In the genomic region with DNA sequence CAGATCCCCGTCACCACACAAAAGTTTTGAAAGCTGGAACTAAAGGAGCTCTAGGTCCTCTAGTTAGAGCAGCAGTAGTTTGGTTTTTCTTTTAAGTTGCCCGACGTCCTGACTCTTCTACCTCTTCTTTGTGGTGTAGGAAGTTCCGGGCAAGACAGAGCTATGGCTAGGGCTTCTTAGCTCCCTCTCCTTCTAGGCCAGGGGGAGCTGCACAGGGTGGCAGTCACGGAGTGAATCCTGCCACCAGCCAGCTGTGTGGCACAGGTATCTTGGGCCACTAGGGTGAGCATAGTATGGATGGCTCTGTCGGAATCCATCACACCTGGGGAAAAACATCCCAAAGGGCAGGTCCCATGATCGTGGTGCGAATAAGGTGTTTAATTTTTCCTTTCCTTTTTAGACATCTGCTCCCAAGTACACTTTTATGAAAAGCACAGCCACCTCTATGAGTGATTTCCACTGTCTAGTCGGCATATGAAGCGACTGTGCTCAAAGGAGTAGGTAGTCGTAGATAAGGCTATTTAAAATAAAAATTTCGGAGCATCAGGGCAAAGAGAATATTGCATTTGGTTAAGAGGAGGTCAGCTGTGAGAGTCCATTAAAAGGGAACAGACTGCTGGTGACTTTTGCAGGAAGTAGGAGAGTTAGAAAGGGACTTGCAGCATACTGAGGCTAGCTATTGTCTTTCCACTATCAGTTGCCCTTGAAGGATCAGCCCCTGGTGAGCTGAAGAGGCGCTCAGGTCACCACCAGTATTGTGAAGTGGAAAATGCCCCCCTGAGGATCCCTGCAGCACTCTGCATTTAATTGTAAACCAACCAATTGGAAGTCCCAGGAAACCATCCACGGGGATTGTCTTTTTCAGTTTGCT, we compare ENCODE assay signal across 1 cellular context.
TF ChIP-seq lines count a peak whose summit lies in the region.

No MANE protein-coding gene starts in this region.

TF ChIP-seq in HepG2, 621 proteins besides CTCF, POLR2A, EP300 and RAD21 (continued from another document):
- no peak for TF ChIP-seq ZNF484 (CRISPR knock-in tag; IDR thresholded peaks at IDR 0.05; ENCODE audit: borderline replicate concordance, low read depth)
- no peak for TF ChIP-seq CREB1 (IDR thresholded peaks at IDR 0.05)
- peak; percentile 31; the same call in 1 of the 2 replicates for TF ChIP-seq CREB1 (CRISPR knock-in tag; IDR thresholded peaks at IDR 0.05)
- no peak for TF ChIP-seq CENPX (CRISPR knock-in tag; IDR thresholded peaks at IDR 0.05)
- no peak for TF ChIP-seq NR2F6 (IDR thresholded peaks at IDR 0.05)
- TF ChIP-seq NR2F6 (CRISPR knock-in tag; IDR thresholded peaks at IDR 0.05), result no peak
- TF ChIP-seq KDM5A (IDR thresholded peaks at IDR 0.05; ENCODE audit: borderline replicate concordance, low read length), result no peak
- no peak for TF ChIP-seq FOSL1 (CRISPR knock-in tag; IDR thresholded peaks at IDR 0.05; ENCODE audit: borderline replicate concordance)
- TF ChIP-seq BORCS8-MEF2B (CRISPR knock-in tag; IDR thresholded peaks at IDR 0.05), result no peak
- TF ChIP-seq REXO4 (CRISPR knock-in tag; IDR thresholded peaks at IDR 0.05; ENCODE audit: borderline replicate concordance), result no peak
- no peak for TF ChIP-seq ZFP82 (CRISPR knock-in tag; IDR thresholded peaks at IDR 0.05; ENCODE audit: borderline replicate concordance)
- no peak for TF ChIP-seq FIP1L1 (IDR thresholded peaks at IDR 0.05; ENCODE audit: borderline replicate concordance, insufficient read depth, low read depth, low read length)
- TF ChIP-seq SYNCRIP (IDR thresholded peaks at IDR 0.05; ENCODE audit: insufficient read depth, low read depth, low read length), result no peak
- TF ChIP-seq NFE2L1 (CRISPR knock-in tag; IDR thresholded peaks at IDR 0.05; ENCODE audit: borderline replicate concordance), result no peak
- TF ChIP-seq, protein P1, sequence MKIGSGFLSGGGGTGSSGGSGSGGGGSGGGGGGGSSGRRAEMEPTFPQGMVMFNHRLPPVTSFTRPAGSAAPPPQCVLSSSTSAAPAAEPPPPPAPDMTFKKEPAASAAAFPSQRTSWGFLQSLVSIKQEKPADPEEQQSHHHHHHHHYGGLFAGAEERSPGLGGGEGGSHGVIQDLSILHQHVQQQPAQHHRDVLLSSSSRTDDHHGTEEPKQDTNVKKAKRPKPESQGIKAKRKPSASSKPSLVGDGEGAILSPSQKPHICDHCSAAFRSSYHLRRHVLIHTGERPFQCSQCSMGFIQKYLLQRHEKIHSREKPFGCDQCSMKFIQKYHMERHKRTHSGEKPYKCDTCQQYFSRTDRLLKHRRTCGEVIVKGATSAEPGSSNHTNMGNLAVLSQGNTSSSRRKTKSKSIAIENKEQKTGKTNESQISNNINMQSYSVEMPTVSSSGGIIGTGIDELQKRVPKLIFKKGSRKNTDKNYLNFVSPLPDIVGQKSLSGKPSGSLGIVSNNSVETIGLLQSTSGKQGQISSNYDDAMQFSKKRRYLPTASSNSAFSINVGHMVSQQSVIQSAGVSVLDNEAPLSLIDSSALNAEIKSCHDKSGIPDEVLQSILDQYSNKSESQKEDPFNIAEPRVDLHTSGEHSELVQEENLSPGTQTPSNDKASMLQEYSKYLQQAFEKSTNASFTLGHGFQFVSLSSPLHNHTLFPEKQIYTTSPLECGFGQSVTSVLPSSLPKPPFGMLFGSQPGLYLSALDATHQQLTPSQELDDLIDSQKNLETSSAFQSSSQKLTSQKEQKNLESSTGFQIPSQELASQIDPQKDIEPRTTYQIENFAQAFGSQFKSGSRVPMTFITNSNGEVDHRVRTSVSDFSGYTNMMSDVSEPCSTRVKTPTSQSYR (CRISPR knock-in tag; IDR thresholded peaks at IDR 0.05; ENCODE audit: borderline replicate concordance), result no peak
- no peak for TF ChIP-seq FOXO1 (CRISPR knock-in tag; IDR thresholded peaks at IDR 0.05)
- 0 out of 2 replicates have a peak, but pooled peaks have one; percentile 48 for TF ChIP-seq ZSCAN5A (CRISPR knock-in tag; IDR thresholded peaks at IDR 0.05; ENCODE audit: borderline replicate concordance)
- TF ChIP-seq ZNF891 (CRISPR knock-in tag; IDR thresholded peaks at IDR 0.05), result no peak
- no peak for TF ChIP-seq ZNF850 (CRISPR knock-in tag; conservative IDR thresholded peaks at IDR 0.05)
- TF ChIP-seq ZKSCAN8 (CRISPR knock-in tag; IDR thresholded peaks at IDR 0.05; ENCODE audit: borderline replicate concordance), result no peak
- no peak for TF ChIP-seq PHB2 (IDR thresholded peaks at IDR 0.05; ENCODE audit: partially characterized antibody)
- no peak for TF ChIP-seq TSC22D2 (CRISPR knock-in tag; IDR thresholded peaks at IDR 0.05; ENCODE audit: borderline replicate concordance)
- peak; percentile 40 for TF ChIP-seq ZFX (CRISPR knock-in tag; IDR thresholded peaks at IDR 0.05; ENCODE audit: low read depth)
- no peak for TF ChIP-seq SMC3 (IDR thresholded peaks at IDR 0.05; ENCODE audit: low read length)
- no peak for TF ChIP-seq MAFK (conservative IDR thresholded peaks at IDR 0.05 in 1 of 2, IDR thresholded peaks at IDR 0.05 in 1 of 2; ENCODE audit: low read length in 2 of 2)
- TF ChIP-seq ZNF557 (CRISPR knock-in tag; IDR thresholded peaks at IDR 0.05), result no peak
- peak; percentile 72; the same call in 1 of the 2 replicates for TF ChIP-seq ZNF784 (CRISPR knock-in tag; IDR thresholded peaks at IDR 0.05; ENCODE audit: borderline replicate concordance)
- no peak for TF ChIP-seq MEIS1 (CRISPR knock-in tag; IDR thresholded peaks at IDR 0.05; ENCODE audit: borderline replicate concordance)
- TF ChIP-seq SIN3B (IDR thresholded peaks at IDR 0.05; ENCODE audit: low read length), result no peak
- no peak for TF ChIP-seq ISX (CRISPR knock-in tag; conservative IDR thresholded peaks at IDR 0.05)
- no peak for TF ChIP-seq GABPB1 (CRISPR knock-in tag; IDR thresholded peaks at IDR 0.05)
- TF ChIP-seq SALL2 (CRISPR knock-in tag; IDR thresholded peaks at IDR 0.05), result 0 out of 2 replicates have a peak, but pooled peaks have one; percentile 32
- no peak for TF ChIP-seq ZNF446 (CRISPR knock-in tag; IDR thresholded peaks at IDR 0.05)
- peak; percentile 9 for TF ChIP-seq TEAD3 (CRISPR knock-in tag; optimal IDR thresholded peaks at IDR 0.05; ENCODE audit: borderline replicate concordance)
- TF ChIP-seq ZNF256 (CRISPR knock-in tag; conservative IDR thresholded peaks at IDR 0.05), result peak; percentile 87; the same call in 1 of the 2 replicates
- no peak for TF ChIP-seq ZNF232 (CRISPR knock-in tag; IDR thresholded peaks at IDR 0.05; ENCODE audit: borderline replicate concordance)
- no peak for TF ChIP-seq GZF1 (CRISPR knock-in tag; IDR thresholded peaks at IDR 0.05)
- peak; percentile 39; the same call in 1 of the 2 replicates for TF ChIP-seq ZFY (CRISPR knock-in tag; IDR thresholded peaks at IDR 0.05)
- TF ChIP-seq ZNF468 (CRISPR knock-in tag; IDR thresholded peaks at IDR 0.05), result no peak
- TF ChIP-seq ZNF282 (IDR thresholded peaks at IDR 0.05; ENCODE audit: partially characterized antibody), result no peak
